10 cellular contexts compared by ENCODE assay signal in the genomic region with DNA sequence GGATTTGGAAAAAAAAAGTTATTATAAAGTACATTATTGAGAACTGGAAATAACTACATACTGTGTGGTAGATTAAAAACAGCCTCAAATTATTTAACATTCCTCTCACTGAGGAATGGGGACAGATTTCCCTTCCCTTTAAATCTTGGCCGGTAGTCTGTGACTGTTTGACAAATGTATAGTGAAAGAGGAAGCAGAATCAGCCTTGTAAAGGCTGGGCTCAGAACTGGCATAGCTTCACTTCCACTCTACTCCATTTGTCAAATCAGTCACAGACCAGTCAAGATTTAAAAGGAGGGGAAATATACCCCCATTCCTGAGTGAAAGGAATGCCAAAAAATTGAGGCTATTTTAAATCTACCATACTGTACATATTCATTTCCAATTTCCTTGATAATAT. TPM values are rescaled to one million over a fixed set of nuclear protein-coding genes. Genes with fewer than 3 reads are reported as not detected.
DNase-seq lines count a peak whose midpoint lies in the region; ATAC-seq and TF ChIP-seq lines count a peak whose summit lies in the region.
"Had no signal": no experiment of that assay in that cellular context is flagged by ENCODE, and none has a peak within 500 bp of the region (broad histone marks: within the 10 kb centered on the region; RNA-seq: fewer than 3 reads in every experiment).

No MANE protein-coding gene starts in this region.

- no peak overlapping the region for H3K4me3 Mint-ChIP-seq in stimulated activated naive B cell treated with anti-CD40 and anti-IgM and Interleukin-4, amounts not matched to agents 10 μg/mL and 1 μg/mL and 100 μg/mL, for 72 hours
- no peak overlapping the region for H3K4me3 Mint-ChIP-seq in endodermal cell

- DNase-seq in SK-N-SH (no peak), endodermal cell (no peak), DMS53 treated with DMSO at 0.1 percent for 48 hours (lab: John Stamatoyannopoulos, UW; ENCODE audit: unreplicated experiment) (no peak), COR-L47 (lab: John Stamatoyannopoulos, UW) (no peak)
- no peak for DNase-seq in stimulated activated naive B cell treated with anti-CD40 and anti-IgM and Interleukin-4, amounts not matched to agents 10 μg/mL and 1 μg/mL and 100 μg/mL, for 72 hours
- DNase-seq: activated gamma-delta T cell treated with Interleukin-2 at 50 U/mL for 16 hours, ovary had no signal

- H3K9me2 ChIP-seq in SK-N-SH = no peaks in the 10 kb centered on the region

- CTCF ChIA-PET in SK-N-SH (lab: Yijun Ruan, JAX) = interaction anchor here (1.7 to 3.7 kb wide), 3 partner anchors 16 to 377 kb away, joined by 5 to 15 read pairs (median 13); no protein-coding TSS in a partner anchor

- H3K4me2 ChIP-seq in SK-N-SH = no peak overlapping the region

- 75% methylated on average over 1 of the region's 1 CpG for WGBS in SK-N-SH (ENCODE audit: low lambda C conversion rate)
- WGBS in endodermal cell (ENCODE audit: insufficient coverage in 1 of 2, insufficient read length in 1 of 2), 2 experiments = 86% methylated on average over 1 of the region's 1 CpG; no CpG with 5 or more reads in 1 of the 2 experiments

- H3K27ac ChIP-seq in SK-N-SH (ENCODE audit: low read depth in 2 of 2, low read length in 1 of 2) (0 out of 4 replicates have a peak overlapping the region, but pooled peaks of 1 of the 2 experiments have one; percentile 43), endodermal cell (ENCODE audit: low read depth, low read length) (no peak overlapping the region)
- H3K27ac ChIP-seq: ovary had no signal

- ATAC-seq in GM19397 (IDR thresholded peaks at IDR 0.05; ENCODE audit: unreplicated experiment) (peak; percentile 83), HG03045 (IDR thresholded peaks at IDR 0.05; ENCODE audit: unreplicated experiment) (peak; percentile 87)
- ATAC-seq in stimulated activated naive B cell treated with anti-CD40 and anti-IgM and Interleukin-4, amounts not matched to agents 10 μg/mL and 1 μg/mL and 100 μg/mL, for 72 hours (replicated peaks) = peak; percentile 93 to 95
- ATAC-seq: HCT116 had no signal

- H3K4me3 ChIP-seq in SK-N-SH (ENCODE audit: low read depth in 2 of 2, low read length in 1 of 2) (no peak overlapping the region), endodermal cell (ENCODE audit: low read length) (no peak overlapping the region)
- H3K4me3 ChIP-seq: ovary had no signal

- H3K9me3 ChIP-seq in SK-N-SH (no peaks in the 10 kb centered on the region), endodermal cell (ENCODE audit: control insufficient read depth, low read length) (peaks cover 20% of the 10 kb centered on the region)
- H3K9me3 ChIP-seq: ovary had no signal

- H3K9ac ChIP-seq in SK-N-SH (no peak overlapping the region), endodermal cell (ENCODE audit: extremely low read depth, low read length, poor library complexity, severe bottlenecking) (no peak overlapping the region)

- POLR2A ChIA-PET in SK-N-SH (lab: Yijun Ruan, JAX) = no interaction called here

- no peak for TF ChIP-seq RAD21 in SK-N-SH (IDR thresholded peaks at IDR 0.05; ENCODE audit: low read length)

- no peaks in the 10 kb centered on the region for H3F3A ChIP-seq in SK-N-SH (replicated peaks; ENCODE audit: insufficient read depth)

- H3K27me3 ChIP-seq in SK-N-SH (ENCODE audit: insufficient read depth) = no peaks in the 10 kb centered on the region
- no peaks in the 10 kb centered on the region for H3K27me3 ChIP-seq in endodermal cell (ENCODE audit: control insufficient read depth, insufficient read depth, low read length, poor library complexity, severe bottlenecking)
- H3K27me3 ChIP-seq: ovary had no signal

- no peaks in the 10 kb centered on the region for H4K20me1 ChIP-seq in SK-N-SH (ENCODE audit: insufficient read depth)

- TF ChIP-seq EP300 in SK-N-SH (IDR thresholded peaks at IDR 0.05; ENCODE audit: borderline replicate concordance in 1 of 2, low read depth in 1 of 2, low read length in 1 of 2) = no peak

- no peaks in the 10 kb centered on the region for H3K79me2 ChIP-seq in SK-N-SH (ENCODE audit: insufficient read depth)

- peaks cover 0 to 4% of the 10 kb centered on the region in 2 donors for H3K36me3 Mint-ChIP-seq in stimulated activated naive B cell treated with anti-CD40 and anti-IgM and Interleukin-4, amounts not matched to agents 10 μg/mL and 1 μg/mL and 100 μg/mL, for 72 hours
- H3K36me3 Mint-ChIP-seq in endodermal cell (ENCODE audit: low read depth) = no peaks in the 10 kb centered on the region

- H3K27ac Mint-ChIP-seq in stimulated activated naive B cell treated with anti-CD40 and anti-IgM and Interleukin-4, amounts not matched to agents 10 μg/mL and 1 μg/mL and 100 μg/mL, for 72 hours = peak overlapping the region; percentile 42
- no peak overlapping the region for H3K27ac Mint-ChIP-seq in endodermal cell

- peaks cover under 1 to 5% of the 10 kb centered on the region in 2 donors for H3K27me3 Mint-ChIP-seq in stimulated activated naive B cell treated with anti-CD40 and anti-IgM and Interleukin-4, amounts not matched to agents 10 μg/mL and 1 μg/mL and 100 μg/mL, for 72 hours
- H3K27me3 Mint-ChIP-seq in endodermal cell (ENCODE audit: insufficient read depth) = no peaks in the 10 kb centered on the region

- peaks cover 0 to 2% of the 10 kb centered on the region in 2 donors for H3K9me3 Mint-ChIP-seq in stimulated activated naive B cell treated with anti-CD40 and anti-IgM and Interleukin-4, amounts not matched to agents 10 μg/mL and 1 μg/mL and 100 μg/mL, for 72 hours
- H3K9me3 Mint-ChIP-seq in endodermal cell = no peaks in the 10 kb centered on the region

- H3K36me3 ChIP-seq in SK-N-SH (replicated peaks in 1 of 2; ENCODE audit: control insufficient read depth in 1 of 2, insufficient read depth in 2 of 2, low read length in 1 of 2) (no peaks in the 10 kb centered on the region), endodermal cell (ENCODE audit: control insufficient read depth, insufficient read depth, low read length) (no peaks in the 10 kb centered on the region)
- H3K36me3 ChIP-seq: ovary had no signal

- H3K4me1 ChIP-seq in SK-N-SH (ENCODE audit: control insufficient read depth in 1 of 2, insufficient read depth in 2 of 2, low read depth in 1 of 2, low read length in 1 of 2) (peaks cover 0 to 4% of the 10 kb centered on the region in 2 experiments; a peak in 2 of 4 replicates), endodermal cell (ENCODE audit: control insufficient read depth, insufficient read depth, low read length) (peaks cover 5% of the 10 kb centered on the region)

- TF ChIP-seq CTCF in SK-N-SH (IDR thresholded peaks at IDR 0.05) (no peak), endodermal cell (conservative IDR thresholded peaks at IDR 0.05) (no peak)

- H2AFZ ChIP-seq in SK-N-SH (ENCODE audit: low read depth) = peak overlapping the region; percentile 53; the same call in 1 of the 2 replicates

- peaks cover 14 to 30% of the 10 kb centered on the region in 2 donors for H3K4me1 Mint-ChIP-seq in stimulated activated naive B cell treated with anti-CD40 and anti-IgM and Interleukin-4, amounts not matched to agents 10 μg/mL and 1 μg/mL and 100 μg/mL, for 72 hours
- peaks cover 19% of the 10 kb centered on the region for H3K4me1 Mint-ChIP-seq in endodermal cell

TF ChIP-seq in SK-N-SH, 30 proteins besides CTCF, POLR2A, EP300 and RAD21:
- TF ChIP-seq JUND (IDR thresholded peaks at IDR 0.05) = no peak

RNA-seq across cellular contexts. Expression of gene B4GALT4, which starts 18.2 kb away (rescaled TPM):
- 15.7 and 19.8 TPM in 2 replicates for polyA plus RNA-seq in SK-N-SH (2012; rRNA removed)
- 20.2 and 23.9 TPM in 2 replicates for polyA plus RNA-seq in SK-N-SH (2012; cell fraction: cytosol; rRNA removed)
- polyA plus RNA-seq in SK-N-SH (2012; cell fraction: nucleus; rRNA removed) = 11.7 and 19.4 TPM in 2 replicates
- total RNA-seq in endodermal cell = 100 to 1,000 TPM; 141 to 145 TPM
- polyA plus RNA-seq in endodermal cell (2013, experiment 1 of 2) = 41.8 TPM
- polyA plus RNA-seq in endodermal cell (2013, experiment 2 of 2) = 44.8 TPM

RNA-seq across cellular contexts. Expression of gene ARHGAP31, which starts 35.3 kb away (rescaled TPM):
- polyA plus RNA-seq in SK-N-SH (2012; rRNA removed) = 4.4 and 7.7 TPM in 2 replicates
- 4.0 and 4.8 TPM in 2 replicates for polyA plus RNA-seq in SK-N-SH (2012; cell fraction: cytosol; rRNA removed)
- 6.0 and 7.0 TPM in 2 replicates for polyA plus RNA-seq in SK-N-SH (2012; cell fraction: nucleus; rRNA removed)
- total RNA-seq in endodermal cell = 1 to 10 TPM; 2.2 to 2.3 TPM
- polyA plus RNA-seq in endodermal cell (2013, experiment 1 of 2) = 1.5 TPM
- polyA plus RNA-seq in endodermal cell (2013, experiment 2 of 2) = 3.0 TPM
